ENCODE assay signal across 1 cellular context in genomic region chr6:63521475-63522210, GRCh38.
TF ChIP-seq lines count a peak whose summit lies in the region.

No MANE protein-coding gene starts in this region.

TF ChIP-seq in HCT116, 20 proteins besides CTCF, POLR2A, EP300 and RAD21 (continued from another document):
- TF ChIP-seq REST (IDR thresholded peaks at IDR 0.05; ENCODE audit: low read depth) (no peak), FOSL1 (IDR thresholded peaks at IDR 0.05; ENCODE audit: low read depth) (no peak), SP1 (IDR thresholded peaks at IDR 0.05; ENCODE audit: low read depth) (no peak), EGR1 (IDR thresholded peaks at IDR 0.05; ENCODE audit: low read depth) (no peak)
- TF ChIP-seq, protein P1, sequence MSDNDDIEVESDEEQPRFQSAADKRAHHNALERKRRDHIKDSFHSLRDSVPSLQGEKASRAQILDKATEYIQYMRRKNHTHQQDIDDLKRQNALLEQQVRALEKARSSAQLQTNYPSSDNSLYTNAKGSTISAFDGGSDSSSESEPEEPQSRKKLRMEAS (IDR thresholded peaks at IDR 0.05), result no peak
